1 cellular context compared by ENCODE assay signal in genomic region chr3:105869531-105869833, GRCh38.
A peak's percentile ranks its signal among the peaks of the same experiment; 100 is the strongest.
TF ChIP-seq lines count a peak whose summit lies in the region.

No MANE protein-coding gene starts in this region.

TF ChIP-seq in GM12878, 131 proteins besides CTCF, POLR2A, EP300 and RAD21 (continued from another document):
- TF ChIP-seq IKZF2 (IDR thresholded peaks at IDR 0.05) (no peak), REST (IDR thresholded peaks at IDR 0.05; ENCODE audit: low read depth, low read length) (0 out of 2 replicates have a peak, but pooled peaks have one; percentile 48)
- TF ChIP-seq, protein P1, sequence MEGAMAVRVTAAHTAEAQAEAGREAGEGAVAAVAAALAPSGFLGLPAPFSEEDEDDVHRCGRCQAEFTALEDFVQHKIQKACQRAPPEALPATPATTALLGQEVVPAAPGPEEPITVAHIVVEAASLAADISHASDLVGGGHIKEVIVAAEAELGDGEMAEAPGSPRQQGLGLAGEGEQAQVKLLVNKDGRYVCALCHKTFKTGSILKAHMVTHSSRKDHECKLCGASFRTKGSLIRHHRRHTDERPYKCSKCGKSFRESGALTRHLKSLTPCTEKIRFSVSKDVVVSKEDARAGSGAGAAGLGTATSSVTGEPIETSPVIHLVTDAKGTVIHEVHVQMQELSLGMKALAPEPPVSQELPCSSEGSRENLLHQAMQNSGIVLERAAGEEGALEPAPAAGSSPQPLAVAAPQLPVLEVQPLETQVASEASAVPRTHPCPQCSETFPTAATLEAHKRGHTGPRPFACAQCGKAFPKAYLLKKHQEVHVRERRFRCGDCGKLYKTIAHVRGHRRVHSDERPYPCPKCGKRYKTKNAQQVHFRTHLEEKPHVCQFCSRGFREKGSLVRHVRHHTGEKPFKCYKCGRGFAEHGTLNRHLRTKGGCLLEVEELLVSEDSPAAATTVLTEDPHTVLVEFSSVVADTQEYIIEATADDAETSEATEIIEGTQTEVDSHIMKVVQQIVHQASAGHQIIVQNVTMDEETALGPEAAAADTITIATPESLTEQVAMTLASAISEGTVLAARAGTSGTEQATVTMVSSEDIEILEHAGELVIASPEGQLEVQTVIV (IDR thresholded peaks at IDR 0.05; ENCODE audit: borderline replicate concordance, partially characterized antibody) = no peak
